ENCODE assay signal across 11 cellular contexts in genomic region chr2:28802975-28803429, GRCh38. TPM values are rescaled to one million over a fixed set of nuclear protein-coding genes. Genes with fewer than 3 reads are reported as not detected.
DNase-seq lines count a peak whose midpoint lies in the region; ATAC-seq and TF ChIP-seq lines count a peak whose summit lies in the region.
"Had no signal": no experiment of that assay in that cellular context is flagged by ENCODE, and none has a peak within 500 bp of the region (broad histone marks: within the 10 kb centered on the region; RNA-seq: fewer than 3 reads in every experiment).

No MANE protein-coding gene starts in this region.

- ATAC-seq in CD4-positive, alpha-beta T cell (ENCODE audit: poor library complexity): no peak
- ATAC-seq in HG02885 (IDR thresholded peaks at IDR 0.05; ENCODE audit: poor library complexity, unreplicated experiment): no peak
- ATAC-seq in GM18909 (IDR thresholded peaks at IDR 0.05; ENCODE audit: poor library complexity, unreplicated experiment): no peak

- CTCF ChIA-PET in CD4-positive, alpha-beta T cell (lab: Charles Lee): interaction anchor here (1.3 kb wide), 1 partner anchor 209 kb away, joined by 4 read pairs; no protein-coding TSS in a partner anchor

- POLR2A ChIA-PET in CD4-positive, alpha-beta T cell (lab: Charles Lee): interaction anchor here (0.5 to 1.3 kb wide), 2 partner anchors 67 to 164 kb away, joined by 3 read pairs; partner anchors contain the start of gene TRMT61B

- peaks cover 72% of the 10 kb centered on the region for H3K36me3 Mint-ChIP-seq in CD4-positive, alpha-beta T cell (ENCODE audit: low read depth)
- H3K36me3 Mint-ChIP-seq in HFFc6 (ENCODE audit: low read depth) (peaks cover 19% of the 10 kb centered on the region), nephron progenitor cell (ENCODE audit: low read depth) (peaks cover 87% of the 10 kb centered on the region)

- peaks cover 4% of the 10 kb centered on the region for H3K4me1 Mint-ChIP-seq in CD4-positive, alpha-beta T cell (ENCODE audit: low read depth)
- H3K4me1 Mint-ChIP-seq in HFFc6 (ENCODE audit: low read depth) (peaks cover 34% of the 10 kb centered on the region), nephron progenitor cell (no peaks in the 10 kb centered on the region)

- no peaks in the 10 kb centered on the region for H3K27me3 Mint-ChIP-seq in CD4-positive, alpha-beta T cell
- H3K27me3 Mint-ChIP-seq in HFFc6 (ENCODE audit: insufficient read depth) (no peaks in the 10 kb centered on the region), nephron progenitor cell (ENCODE audit: low read depth, poor library complexity) (no peaks in the 10 kb centered on the region)

- DNase-seq in CD4-positive, alpha-beta T cell: no peak
- DNase-seq in HFFc6 (peak; percentile 20), coronary artery (ENCODE audit: low spot score) (no peak), nephron progenitor cell (no peak), NOMO-1 treated with dmso at 0.1 percent for 144 hours (lab: John Stamatoyannopoulos, UW; ENCODE audit: unreplicated experiment) (no peak)
- DNase-seq: Caco-2, NCI-H1436 treated with DMSO at 0.1 percent for 48 hours, NCI-H69, SHP77 treated with DMSO at 0.1 percent for 48 hours had no signal

- peak overlapping the region; percentile 57 for H3K27ac Mint-ChIP-seq in CD4-positive, alpha-beta T cell
- H3K27ac Mint-ChIP-seq in HFFc6 (peak overlapping the region; percentile 77), nephron progenitor cell (peak overlapping the region; percentile 73)

- no peak overlapping the region for H3K27ac ChIP-seq in CD4-positive, alpha-beta T cell (ENCODE audit: low read depth, low read length)
- peak overlapping the region; percentile 7 to 40 for H3K27ac ChIP-seq in coronary artery

- no peaks in the 10 kb centered on the region for H3K9me3 ChIP-seq in CD4-positive, alpha-beta T cell (ENCODE audit: control insufficient read depth, low read length)
- H3K9me3 ChIP-seq: Caco-2 had no signal

- H3K27me3 ChIP-seq in CD4-positive, alpha-beta T cell (ENCODE audit: control insufficient read depth, insufficient read depth, low read length): no peaks in the 10 kb centered on the region

- H3K4me3 Mint-ChIP-seq in CD4-positive, alpha-beta T cell: no peak overlapping the region
- no peak overlapping the region for H3K4me3 Mint-ChIP-seq in HFFc6
- no peak overlapping the region for H3K4me3 Mint-ChIP-seq in nephron progenitor cell

- intact Hi-C loops in CD4-positive, alpha-beta T cell (cut with DNase I, micrococcal nuclease): no loop called here

- no peak for TF ChIP-seq CTCF in CD4-positive, alpha-beta T cell (IDR thresholded peaks at IDR 0.05)
- TF ChIP-seq CTCF in HFFc6 (IDR thresholded peaks at IDR 0.05): no peak
- TF ChIP-seq CTCF in coronary artery (IDR thresholded peaks at IDR 0.05): no peak
- no peak for TF ChIP-seq CTCF in nephron progenitor cell (IDR thresholded peaks at IDR 0.05)

- H3K9me3 Mint-ChIP-seq in CD4-positive, alpha-beta T cell: peaks cover 2% of the 10 kb centered on the region
- H3K9me3 Mint-ChIP-seq in HFFc6: no peaks in the 10 kb centered on the region
- H3K9me3 Mint-ChIP-seq in nephron progenitor cell: no peaks in the 10 kb centered on the region

- H3K4me3 ChIP-seq in coronary artery: no peak overlapping the region

RNA-seq across cellular contexts. Expression of gene SPDYA, which starts 7.6 kb away (rescaled TPM):
- 10 to 100 TPM; 12.7 to 12.8 TPM for total RNA-seq in CD4-positive, alpha-beta T cell
- total RNA-seq in HFFc6 (2021; fragmentation: NEBNext Ultra II Directional; extraction: Animal tissue kit (Norgen Biotek cat#: 25700)): under 1 TPM in 4 of 6 experiments, not detected in 2; 0.14 to 0.47 (median 0.34) TPM

RNA-seq across cellular contexts. Expression of gene PPP1CB, which starts 51.4 kb away (rescaled TPM):
- total RNA-seq in CD4-positive, alpha-beta T cell: 100 to 1,000 TPM; 290 to 304 TPM
- total RNA-seq in HFFc6 (2021; fragmentation: NEBNext Ultra II Directional; extraction: Animal tissue kit (Norgen Biotek cat#: 25700)): 100 to 1,000 TPM; 188 to 209 (median 202) TPM

Comparison
In these comparisons a context has a peak if more than half of its experiments do, and no peak if none do; other contexts are left out.
1. RNA of gene SPDYA, which starts 7.6 kb away (total RNA-seq): 12.7 to 12.8 TPM in CD4-positive, alpha-beta T cell; 0.14 to 0.47 TPM in HFFc6; every median in the first group is over 4 times any median in the second.
2. Peak in every context shown above with its lines, with median percentiles within 50 percentile points of each other: H3K27ac Mint-ChIP-seq.